In genomic region chr12:21301-22189, GRCh38 we compare ENCODE assay signal across 9 cellular contexts.
DNase-seq lines count a peak whose midpoint lies in the region; ATAC-seq lines count a peak whose summit lies in the region.
"Had no signal": no experiment of that assay in that cellular context is flagged by ENCODE, and none has a peak within 500 bp of the region (broad histone marks: within the 10 kb centered on the region; RNA-seq: fewer than 3 reads in every experiment).

No MANE protein-coding gene starts in this region.

- peak; percentile 25 to 41 for DNase-seq in activated CD4-positive, alpha-beta T cell treated with anti-CD3 and anti-CD28 coated beads, Interleukin-2, amount 50 U/mL, for 48 hours
- no peak for DNase-seq in activated CD4-positive, alpha-beta T cell treated with anti-CD3 and anti-CD28 coated beads for 4 hours
- DNase-seq in ecto neural progenitor cell (ENCODE audit: low spot score): peak; percentile 45
- DNase-seq in stimulated activated naive B cell treated with anti-CD40 and anti-IgM and Interleukin-4, amounts not matched to agents 10 μg/mL and 1 μg/mL and 100 μg/mL, for 72 hours: peak; percentile 66
- DNase-seq in NCI-H1694 (lab: John Stamatoyannopoulos, UW): no peak
- no peak for DNase-seq in NCI-H2029 treated with DMSO at 0.1 percent for 48 hours (lab: John Stamatoyannopoulos, UW)
- no peak for DNase-seq in inferior parietal cortex (ENCODE audit: extremely low spot score)

- peak overlapping the region in 1 of 2 donors; percentile 10 for H3K4me3 Mint-ChIP-seq in stimulated activated naive B cell treated with anti-CD40 and anti-IgM and Interleukin-4, amounts not matched to agents 10 μg/mL and 1 μg/mL and 100 μg/mL, for 72 hours
- H3K4me3 Mint-ChIP-seq: nephron had no signal

- no peaks in the 10 kb centered on the region for H3K27me3 Mint-ChIP-seq in stimulated activated naive B cell treated with anti-CD40 and anti-IgM and Interleukin-4, amounts not matched to agents 10 μg/mL and 1 μg/mL and 100 μg/mL, for 72 hours

- peaks cover 20 to 22% of the 10 kb centered on the region in 2 donors for H3K4me1 Mint-ChIP-seq in stimulated activated naive B cell treated with anti-CD40 and anti-IgM and Interleukin-4, amounts not matched to agents 10 μg/mL and 1 μg/mL and 100 μg/mL, for 72 hours

- peak; percentile 96 for ATAC-seq in HG02870 (IDR thresholded peaks at IDR 0.05; ENCODE audit: unreplicated experiment)
- peak; percentile 100 for ATAC-seq in stimulated activated naive B cell treated with anti-CD40 and anti-IgM and Interleukin-4, amounts not matched to agents 10 μg/mL and 1 μg/mL and 100 μg/mL, for 72 hours (replicated peaks)

- peaks cover 15 to 29% of the 10 kb centered on the region in 2 donors for H3K36me3 Mint-ChIP-seq in stimulated activated naive B cell treated with anti-CD40 and anti-IgM and Interleukin-4, amounts not matched to agents 10 μg/mL and 1 μg/mL and 100 μg/mL, for 72 hours

- H3K9me3 Mint-ChIP-seq in stimulated activated naive B cell treated with anti-CD40 and anti-IgM and Interleukin-4, amounts not matched to agents 10 μg/mL and 1 μg/mL and 100 μg/mL, for 72 hours: no peaks in the 10 kb centered on the region
- H3K9me3 Mint-ChIP-seq: nephron had no signal

- no peak overlapping the region for H3K27ac Mint-ChIP-seq in stimulated activated naive B cell treated with anti-CD40 and anti-IgM and Interleukin-4, amounts not matched to agents 10 μg/mL and 1 μg/mL and 100 μg/mL, for 72 hours

Comparison
In these comparisons a context has a peak if more than half of its experiments do, and no peak if none do; other contexts are left out.
1. DNase-seq: peak in activated CD4-positive, alpha-beta T cell treated with anti-CD3 and anti-CD28 coated beads, Interleukin-2, amount 50 U/mL, for 48 hours (2 of 2), ecto neural progenitor cell (single experiment) and stimulated activated naive B cell treated with anti-CD40 and anti-IgM and Interleukin-4, amounts not matched to agents 10 μg/mL and 1 μg/mL and 100 μg/mL, for 72 hours (single experiment); none in activated CD4-positive, alpha-beta T cell treated with anti-CD3 and anti-CD28 coated beads for 4 hours (0 of 2), NCI-H1694 (single experiment), NCI-H2029 treated with DMSO at 0.1 percent for 48 hours (single experiment) and inferior parietal cortex (single experiment).